ENCODE assay signal across 17 cellular contexts in the genomic region with DNA sequence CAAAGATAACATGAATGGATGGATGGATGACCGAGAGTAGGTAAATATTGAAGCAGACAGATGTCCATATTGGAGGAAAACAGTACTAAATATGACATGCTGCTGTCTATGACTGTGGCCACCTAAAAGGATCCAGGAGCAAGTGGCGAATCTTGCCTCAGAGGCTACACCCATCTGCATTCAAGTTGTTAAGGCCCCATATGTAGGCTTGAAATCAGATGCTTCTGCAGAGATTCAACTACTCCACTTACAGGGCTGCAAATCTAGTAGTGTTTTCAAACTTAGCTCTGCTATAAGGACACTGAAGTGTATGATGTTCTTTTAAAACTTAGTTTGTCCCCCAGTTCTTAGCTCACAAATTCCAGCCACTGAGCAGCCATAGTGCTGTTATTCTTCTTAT. TPM values are rescaled to one million over a fixed set of nuclear protein-coding genes. Genes with fewer than 3 reads are reported as not detected.
DNase-seq lines count a peak whose midpoint lies in the region; ATAC-seq and TF ChIP-seq lines count a peak whose summit lies in the region.
"Had no signal": no experiment of that assay in that cellular context is flagged by ENCODE, and none has a peak within 500 bp of the region (broad histone marks: within the 10 kb centered on the region; RNA-seq: fewer than 3 reads in every experiment).

No MANE protein-coding gene starts in this region.

- H3F3A ChIP-seq in neural progenitor cell (ENCODE audit: low read depth): peaks cover 41% of the 10 kb centered on the region

- H3K4me3 Mint-ChIP-seq in activated CD4-positive, alpha-beta T cell treated with anti-CD3 and anti-CD28 coated beads, Interleukin-2, amount 10 ng/mL, durations not matched to agents 24 days and 14 days: no peak overlapping the region
- H3K4me3 Mint-ChIP-seq in WTC11 (no peak overlapping the region; the same call in 1 of the 2 replicates), neural progenitor cell (peak overlapping the region; percentile 14)
- no peak overlapping the region for H3K4me3 Mint-ChIP-seq in activated T-helper 17 cell treated with anti-CD3 and anti-CD28 coated beads, Interleukin-2, amount 50 U/mL, for 72 hours
- H3K4me3 Mint-ChIP-seq: CD4-positive, alpha-beta T cell had no signal

- H3K9ac ChIP-seq in iPS-18a (ENCODE audit: low read length) (no peak overlapping the region), neural progenitor cell (no peak overlapping the region)

- H2AFZ ChIP-seq in neural progenitor cell (replicated peaks): no peak overlapping the region

- CTCF ChIA-PET in WTC11 (lab: Charles Lee): interaction anchor here (0.8 to 2.4 kb wide), 8 partner anchors 13 to 661 kb away, joined by 4 to 18 read pairs (median 4); a partner anchor contains a TSS

- intact Hi-C loops in activated CD4-positive, alpha-beta T cell treated with anti-CD3 and anti-CD28 coated beads, Interleukin-2, amount 10 ng/mL, durations not matched to agents 24 days and 14 days (cut with micrococcal nuclease): no loop called here
- intact Hi-C loops in left colon (cut with DNase I, micrococcal nuclease): no loop called here

- POLR2A ChIA-PET in WTC11 (lab: Charles Lee): no interaction called here

- H3K4me3 ChIP-seq in iPS-18a (ENCODE audit: low read length): peak overlapping the region; percentile 26
- peak overlapping the region; percentile 32 for H3K4me3 ChIP-seq in neural progenitor cell
- H3K4me3 ChIP-seq: A549, HAP-1 had no signal

- H3K36me3 ChIP-seq in iPS-18a (ENCODE audit: control insufficient read depth, low read depth, low read length): no peaks in the 10 kb centered on the region
- H3K36me3 ChIP-seq in neural progenitor cell: peaks cover 2% of the 10 kb centered on the region
- H3K36me3 ChIP-seq: HAP-1 had no signal

- TF ChIP-seq CTCF in WTC11 (IDR thresholded peaks at IDR 0.05) (no peak), neural progenitor cell (IDR thresholded peaks at IDR 0.05) (no peak)

- peaks cover 5% of the 10 kb centered on the region for H3K9me3 Mint-ChIP-seq in activated CD4-positive, alpha-beta T cell treated with anti-CD3 and anti-CD28 coated beads, Interleukin-2, amount 10 ng/mL, durations not matched to agents 24 days and 14 days
- H3K9me3 Mint-ChIP-seq in WTC11: peaks cover 4% of the 10 kb centered on the region
- H3K9me3 Mint-ChIP-seq in neural progenitor cell: peaks cover 17% of the 10 kb centered on the region
- H3K9me3 Mint-ChIP-seq in activated T-helper 17 cell treated with anti-CD3 and anti-CD28 coated beads, Interleukin-2, amount 50 U/mL, for 72 hours: no peaks in the 10 kb centered on the region

- no peak overlapping the region for H3K27ac ChIP-seq in iPS-18a (ENCODE audit: low read length)
- H3K27ac ChIP-seq in neural progenitor cell: peak overlapping the region; percentile 82
- H3K27ac ChIP-seq: 22Rv1, A549, C4-2B had no signal

- H3K4me2 ChIP-seq in neural progenitor cell: peak overlapping the region; percentile 71
- H3K4me2 ChIP-seq: A549 had no signal

- H3K27ac Mint-ChIP-seq in activated CD4-positive, alpha-beta T cell treated with anti-CD3 and anti-CD28 coated beads, Interleukin-2, amount 10 ng/mL, durations not matched to agents 24 days and 14 days: no peak overlapping the region
- H3K27ac Mint-ChIP-seq in WTC11 (no peak overlapping the region), neural progenitor cell (peak overlapping the region; percentile 96)
- no peak overlapping the region for H3K27ac Mint-ChIP-seq in activated T-helper 17 cell treated with anti-CD3 and anti-CD28 coated beads, Interleukin-2, amount 50 U/mL, for 72 hours
- H3K27ac Mint-ChIP-seq: CD4-positive, alpha-beta T cell had no signal

- peaks cover 33% of the 10 kb centered on the region for H3K36me3 Mint-ChIP-seq in activated CD4-positive, alpha-beta T cell treated with anti-CD3 and anti-CD28 coated beads, Interleukin-2, amount 10 ng/mL, durations not matched to agents 24 days and 14 days (ENCODE audit: low read depth)
- H3K36me3 Mint-ChIP-seq in WTC11 (peaks cover 4% of the 10 kb centered on the region), neural progenitor cell (peaks cover 27% of the 10 kb centered on the region)
- H3K36me3 Mint-ChIP-seq in activated T-helper 17 cell treated with anti-CD3 and anti-CD28 coated beads, Interleukin-2, amount 50 U/mL, for 72 hours (ENCODE audit: low read depth): peaks cover 44% of the 10 kb centered on the region

- H3K4me1 ChIP-seq in iPS-18a (ENCODE audit: control insufficient read depth, low read depth, low read length) (peaks cover 36% of the 10 kb centered on the region), neural progenitor cell (peaks cover 55% of the 10 kb centered on the region)
- H3K4me1 ChIP-seq: A549, HAP-1 had no signal

- peaks cover 19% of the 10 kb centered on the region for H3K4me1 Mint-ChIP-seq in activated CD4-positive, alpha-beta T cell treated with anti-CD3 and anti-CD28 coated beads, Interleukin-2, amount 10 ng/mL, durations not matched to agents 24 days and 14 days
- H3K4me1 Mint-ChIP-seq in WTC11 (peaks cover 53% of the 10 kb centered on the region), neural progenitor cell (peaks cover 57% of the 10 kb centered on the region)
- peaks cover 6% of the 10 kb centered on the region for H3K4me1 Mint-ChIP-seq in activated T-helper 17 cell treated with anti-CD3 and anti-CD28 coated beads, Interleukin-2, amount 50 U/mL, for 72 hours

- DNase-seq in activated CD4-positive, alpha-beta T cell treated with anti-CD3 and anti-CD28 coated beads, Interleukin-2, amount 10 ng/mL, durations not matched to agents 24 days and 14 days: peak; percentile 36
- no peak for DNase-seq in activated CD4-positive, alpha-beta T cell treated with anti-CD3 and anti-CD28 coated beads for 48 hours
- DNase-seq in WTC11 (ENCODE audit: low spot score) (no peak), neural progenitor cell (ENCODE audit: low spot score) (peak; percentile 9), left colon (no peak)
- DNase-seq: AML-193; CD4-positive, alpha-beta T cell; DMS153; DMS79; GDM1 had no signal

- H3K9me3 ChIP-seq in iPS-18a (ENCODE audit: control insufficient read depth, low read depth, low read length) (no peaks in the 10 kb centered on the region), neural progenitor cell (ENCODE audit: low read depth) (no peaks in the 10 kb centered on the region)
- H3K9me3 ChIP-seq: A549, HAP-1 had no signal

- H4K20me1 ChIP-seq in neural progenitor cell (ENCODE audit: low read depth): peaks cover 8% of the 10 kb centered on the region

- ATAC-seq in WTC11: peak; percentile 77
- no peak for ATAC-seq in HG02870 (IDR thresholded peaks at IDR 0.05; ENCODE audit: unreplicated experiment)
- no peak for ATAC-seq in activated T-helper 17 cell treated with anti-CD3 and anti-CD28 coated beads, Interleukin-2, amount 50 U/mL, for 72 hours (replicated peaks)
- no peak for ATAC-seq in left colon
- ATAC-seq: A549 had no signal

- no peaks in the 10 kb centered on the region for H3K27me3 Mint-ChIP-seq in activated CD4-positive, alpha-beta T cell treated with anti-CD3 and anti-CD28 coated beads, Interleukin-2, amount 10 ng/mL, durations not matched to agents 24 days and 14 days
- no peaks in the 10 kb centered on the region; the same call in 1 of the 2 replicates for H3K27me3 Mint-ChIP-seq in WTC11 (ENCODE audit: low read depth)
- H3K27me3 Mint-ChIP-seq in neural progenitor cell (ENCODE audit: insufficient read depth, low read depth): no peaks in the 10 kb centered on the region
- H3K27me3 Mint-ChIP-seq in activated T-helper 17 cell treated with anti-CD3 and anti-CD28 coated beads, Interleukin-2, amount 50 U/mL, for 72 hours: no peaks in the 10 kb centered on the region
- H3K27me3 Mint-ChIP-seq: CD4-positive, alpha-beta T cell had no signal

- peaks cover 4% of the 10 kb centered on the region for H3K79me2 ChIP-seq in neural progenitor cell (ENCODE audit: low read depth)

- no peaks in the 10 kb centered on the region for H3K27me3 ChIP-seq in iPS-18a (ENCODE audit: control insufficient read depth, insufficient read depth, low read length)
- no peaks in the 10 kb centered on the region for H3K27me3 ChIP-seq in neural progenitor cell

TF ChIP-seq in WTC11, 78 proteins besides CTCF, POLR2A, EP300 and RAD21 (continues in another document):
- TF ChIP-seq, protein P1, sequence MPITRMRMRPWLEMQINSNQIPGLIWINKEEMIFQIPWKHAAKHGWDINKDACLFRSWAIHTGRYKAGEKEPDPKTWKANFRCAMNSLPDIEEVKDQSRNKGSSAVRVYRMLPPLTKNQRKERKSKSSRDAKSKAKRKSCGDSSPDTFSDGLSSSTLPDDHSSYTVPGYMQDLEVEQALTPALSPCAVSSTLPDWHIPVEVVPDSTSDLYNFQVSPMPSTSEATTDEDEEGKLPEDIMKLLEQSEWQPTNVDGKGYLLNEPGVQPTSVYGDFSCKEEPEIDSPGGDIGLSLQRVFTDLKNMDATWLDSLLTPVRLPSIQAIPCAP (CRISPR knock-in tag; IDR thresholded peaks at IDR 0.05): no peak
- TF ChIP-seq, protein P2, sequence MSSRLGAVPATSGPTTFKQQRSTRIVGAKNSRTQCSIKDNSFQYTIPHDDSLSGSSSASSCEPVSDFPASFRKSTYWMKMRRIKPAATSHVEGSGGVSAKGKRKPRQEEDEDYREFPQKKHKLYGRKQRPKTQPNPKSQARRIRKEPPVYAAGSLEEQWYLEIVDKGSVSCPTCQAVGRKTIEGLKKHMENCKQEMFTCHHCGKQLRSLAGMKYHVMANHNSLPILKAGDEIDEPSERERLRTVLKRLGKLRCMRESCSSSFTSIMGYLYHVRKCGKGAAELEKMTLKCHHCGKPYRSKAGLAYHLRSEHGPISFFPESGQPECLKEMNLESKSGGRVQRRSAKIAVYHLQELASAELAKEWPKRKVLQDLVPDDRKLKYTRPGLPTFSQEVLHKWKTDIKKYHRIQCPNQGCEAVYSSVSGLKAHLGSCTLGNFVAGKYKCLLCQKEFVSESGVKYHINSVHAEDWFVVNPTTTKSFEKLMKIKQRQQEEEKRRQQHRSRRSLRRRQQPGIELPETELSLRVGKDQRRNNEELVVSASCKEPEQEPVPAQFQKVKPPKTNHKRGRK (CRISPR knock-in tag; IDR thresholded peaks at IDR 0.05; ENCODE audit: borderline replicate concordance): no peak
- TF ChIP-seq, protein P3, sequence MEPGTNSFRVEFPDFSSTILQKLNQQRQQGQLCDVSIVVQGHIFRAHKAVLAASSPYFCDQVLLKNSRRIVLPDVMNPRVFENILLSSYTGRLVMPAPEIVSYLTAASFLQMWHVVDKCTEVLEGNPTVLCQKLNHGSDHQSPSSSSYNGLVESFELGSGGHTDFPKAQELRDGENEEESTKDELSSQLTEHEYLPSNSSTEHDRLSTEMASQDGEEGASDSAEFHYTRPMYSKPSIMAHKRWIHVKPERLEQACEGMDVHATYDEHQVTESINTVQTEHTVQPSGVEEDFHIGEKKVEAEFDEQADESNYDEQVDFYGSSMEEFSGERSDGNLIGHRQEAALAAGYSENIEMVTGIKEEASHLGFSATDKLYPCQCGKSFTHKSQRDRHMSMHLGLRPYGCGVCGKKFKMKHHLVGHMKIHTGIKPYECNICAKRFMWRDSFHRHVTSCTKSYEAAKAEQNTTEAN (CRISPR knock-in tag; IDR thresholded peaks at IDR 0.05): no peak

RNA-seq across cellular contexts. Expression of a gene that starts 28.9 kb away (rescaled TPM):
- 12.0 and 13.2 TPM in 2 replicates for total RNA-seq in activated CD4-positive, alpha-beta T cell treated with anti-CD3 and anti-CD28 coated beads, Interleukin-2, amount 10 ng/mL, durations not matched to agents 24 days and 14 days
- total RNA-seq in WTC11 (2021): 4.6 to 7.0 TPM (median 6.2 TPM) in 3 replicates
- 16.3 and 24.5 TPM in 2 replicates for total RNA-seq in neural progenitor cell (ENCODE audit: low replicate concordance)
- total RNA-seq in activated T-helper 17 cell treated with anti-CD3 and anti-CD28 coated beads, Interleukin-2, amount 50 U/mL, for 72 hours: 10 to 100 TPM; 11.5 to 11.8 TPM
- 10 to 100 TPM; 11.1 to 17.7 TPM for total RNA-seq in left colon

Comparison
In these comparisons a context has a peak if more than half of its experiments do, and no peak if none do; other contexts are left out.
1. DNase-seq: peak in activated CD4-positive, alpha-beta T cell treated with anti-CD3 and anti-CD28 coated beads, Interleukin-2, amount 10 ng/mL, durations not matched to agents 24 days and 14 days (single experiment) and neural progenitor cell (single experiment); none in activated CD4-positive, alpha-beta T cell treated with anti-CD3 and anti-CD28 coated beads for 48 hours (single experiment), WTC11 (single experiment) and left colon (0 of 2).